In genomic region chr2:833180-833579, GRCh38 we compare ENCODE assay signal across 25 cellular contexts.
DNase-seq lines count a peak whose midpoint lies in the region; ATAC-seq, FAIRE-seq and TF ChIP-seq lines count a peak whose summit lies in the region.
"Had no signal": no experiment of that assay in that cellular context is flagged by ENCODE, and none has a peak within 500 bp of the region (broad histone marks: within the 10 kb centered on the region; RNA-seq: fewer than 3 reads in every experiment).

No MANE protein-coding gene starts in this region.

- peak overlapping the region; percentile 19 for H3K27ac ChIP-seq in neutrophil
- H3K27ac ChIP-seq: body of pancreas, HL-60, lower lobe of right lung, ovary, right atrium auricular region, SJSA1, spleen, tibial artery had no signal

- no peaks in the 10 kb centered on the region for H3K9me3 ChIP-seq in neutrophil
- H3K9me3 ChIP-seq: body of pancreas, lower lobe of right lung, ovary, right atrium auricular region, SJSA1, spleen, tibial artery had no signal

- TF ChIP-seq CTCF in neutrophil (IDR thresholded peaks at IDR 0.05): no peak

- peak; percentile 69 for FAIRE-seq in GM12891 (lab: Jason Lieb, UNC)
- FAIRE-seq: G401.6, TTC549 had no signal

- H3K36me3 ChIP-seq in neutrophil: no peaks in the 10 kb centered on the region
- H3K36me3 ChIP-seq: lower lobe of right lung, ovary, right atrium auricular region, SJSA1, spleen, tibial artery had no signal

- ATAC-seq in GM18511 (IDR thresholded peaks at IDR 0.05; ENCODE audit: unreplicated experiment) (peak; percentile 46), HG02938 (IDR thresholded peaks at IDR 0.05; ENCODE audit: unreplicated experiment) (peak; percentile 76), HG02798 (IDR thresholded peaks at IDR 0.05; ENCODE audit: poor library complexity, unreplicated experiment) (no peak)
- ATAC-seq: body of pancreas, lower lobe of right lung, T-cell had no signal

- peaks cover 3 to 10% of the 10 kb centered on the region in 2 experiments for H3K4me1 ChIP-seq in neutrophil (ENCODE audit: control insufficient read depth in 1 of 2, insufficient read depth in 1 of 2, low read depth in 1 of 2, low read length in 1 of 2)
- H3K4me1 ChIP-seq: body of pancreas, SJSA1, spleen had no signal

- no peak for TF ChIP-seq POLR2A in GM12891 (IDR thresholded peaks at IDR 0.05; ENCODE audit: low read depth, low read length)

- no peak for DNase-seq in GM12891 (ENCODE audit: insufficient read length, low spot score)
- DNase-seq in anterior cingulate cortex (lab: John Stamatoyannopoulos, UW): no peak
- DNase-seq in cerebellar cortex (ENCODE audit: low spot score): no peak
- DNase-seq: activated CD4-positive, alpha-beta T cell treated with anti-CD3 and anti-CD28 coated beads for 1 hour; body of pancreas; CD4-positive, alpha-beta T cell; GOT3; lower lobe of right lung; NCI-H1092; NCI-H2029 treated with DMSO at 0.1 percent for 48 hours; NCI-H2227 treated with DMSO at 0.1 percent for 48 hours; ovary; spleen; stimulated activated CD4-positive, alpha-beta T cell treated with anti-CD3 and anti-CD28 coated beads, Interleukin-4, amount 100 ng/mL, for 24 hours; T-cell; tibial artery had no signal

- H3K27me3 ChIP-seq in neutrophil: peaks cover 6% of the 10 kb centered on the region
- H3K27me3 ChIP-seq: ovary, right atrium auricular region, SJSA1 had no signal

- no peak overlapping the region for H3K4me3 ChIP-seq in neutrophil (ENCODE audit: low read depth in 1 of 2, low read length in 1 of 2)
- H3K4me3 ChIP-seq: body of pancreas, lower lobe of right lung, ovary, right atrium auricular region, SJSA1, spleen, tibial artery had no signal

TF ChIP-seq in GM12891, 5 proteins besides CTCF, POLR2A, EP300 and RAD21:
- TF ChIP-seq POLR2AphosphoS5 (IDR thresholded peaks at IDR 0.05; ENCODE audit: low read depth, low read length) (no peak), SPI1 (IDR thresholded peaks at IDR 0.05; ENCODE audit: low read depth, low read length) (peak; percentile 22; the same call in 1 of the 2 replicates)
